ENCODE assay signal across 16 cellular contexts in the genomic region with DNA sequence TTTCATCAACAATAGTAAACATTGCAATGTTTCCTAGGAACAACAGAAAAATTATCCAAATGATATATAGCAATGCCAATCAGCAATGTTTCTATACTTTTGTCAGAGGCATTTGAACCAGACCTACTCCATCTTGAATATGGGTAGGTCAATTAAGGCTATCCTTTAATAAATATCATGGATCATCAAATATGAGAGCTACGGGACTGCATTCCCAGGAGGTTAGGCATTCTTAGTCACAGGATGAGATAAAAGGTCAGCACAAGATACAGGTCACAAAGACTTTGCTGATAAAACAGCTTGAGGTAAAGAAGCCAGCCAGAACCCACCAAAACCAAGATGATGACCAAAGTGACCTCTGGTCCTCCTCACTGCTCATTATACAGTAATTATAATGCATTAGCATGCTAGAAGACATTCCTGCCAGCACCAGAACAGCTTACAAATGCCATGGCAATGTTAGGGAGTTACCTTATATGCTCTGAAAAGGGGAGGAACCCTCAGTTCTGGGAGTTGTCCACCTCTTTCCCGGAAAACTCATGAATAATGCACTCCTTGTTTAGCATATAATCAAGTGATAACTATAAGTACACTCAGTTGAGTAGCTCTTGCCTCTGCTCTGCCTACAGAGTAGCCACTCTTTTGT. TPM values are rescaled to one million over a fixed set of nuclear protein-coding genes. Genes with fewer than 3 reads are reported as not detected.
DNase-seq lines count a peak whose midpoint lies in the region; ATAC-seq, FAIRE-seq and TF ChIP-seq lines count a peak whose summit lies in the region.
"Had no signal": no experiment of that assay in that cellular context is flagged by ENCODE, and none has a peak within 500 bp of the region (broad histone marks: within the 10 kb centered on the region; RNA-seq: fewer than 3 reads in every experiment).

No MANE protein-coding gene starts in this region.

- H3K27me3 ChIP-seq in astrocyte (ENCODE audit: insufficient read depth, low read length) (no peaks in the 10 kb centered on the region), foreskin keratinocyte (no peaks in the 10 kb centered on the region), small intestine (ENCODE audit: control insufficient read depth in 2 of 2, insufficient read depth in 2 of 2, low read length in 2 of 2) (no peaks in the 10 kb centered on the region), H7 (ENCODE audit: control insufficient read depth, insufficient read depth, low read length) (no peaks in the 10 kb centered on the region)
- H3K27me3 ChIP-seq: neural progenitor cell, SJCRH30 had no signal

- H3K27me3 Mint-ChIP-seq in astrocyte (ENCODE audit: low read depth, unreplicated experiment): peaks cover 11% of the 10 kb centered on the region
- H3K27me3 Mint-ChIP-seq in activated CD4-positive, alpha-beta memory T cell treated with anti-CD3 and anti-CD28 coated beads, Interleukin-2, amount 10 ng/mL, durations not matched to agents 7 days and 5 days: peaks cover 34% of the 10 kb centered on the region
- H3K27me3 Mint-ChIP-seq in effector memory CD8-positive, alpha-beta T cell: peaks cover 13 to 53% of the 10 kb centered on the region in 2 donors

- H3K9ac ChIP-seq in astrocyte (ENCODE audit: low read length): no peak overlapping the region
- H3K9ac ChIP-seq: neural progenitor cell had no signal

- H3K9me3 ChIP-seq in astrocyte (ENCODE audit: insufficient read depth, low read depth, low read length) (no peaks in the 10 kb centered on the region), small intestine (ENCODE audit: control insufficient read depth, low read depth) (no peaks in the 10 kb centered on the region)
- H3K9me3 ChIP-seq: SJCRH30 had no signal

- no peak overlapping the region for H3K4me3 ChIP-seq in astrocyte (ENCODE audit: insufficient read depth, low read depth, low read length)
- no peak overlapping the region for H3K4me3 ChIP-seq in small intestine (ENCODE audit: low read depth in 1 of 2, low read length in 2 of 2)
- no peak overlapping the region for H3K4me3 ChIP-seq in H7 (ENCODE audit: insufficient read depth, low read depth, low read length)
- H3K4me3 ChIP-seq: lung, neural progenitor cell, SJCRH30 had no signal

- no peaks in the 10 kb centered on the region for H3K9me3 Mint-ChIP-seq in astrocyte (ENCODE audit: unreplicated experiment)
- H3K9me3 Mint-ChIP-seq in activated CD4-positive, alpha-beta memory T cell treated with anti-CD3 and anti-CD28 coated beads, Interleukin-2, amount 10 ng/mL, durations not matched to agents 7 days and 5 days: no peaks in the 10 kb centered on the region
- no peaks in the 10 kb centered on the region for H3K9me3 Mint-ChIP-seq in effector memory CD8-positive, alpha-beta T cell
- H3K9me3 Mint-ChIP-seq: activated T-helper 17 cell treated with anti-CD3 and anti-CD28 coated beads, Interleukin-2, amount 50 U/mL, for 72 hours; neural progenitor cell had no signal

- POLR2A ChIA-PET in activated CD4-positive, alpha-beta memory T cell treated with anti-CD3 and anti-CD28 coated beads, Interleukin-2, amount 10 ng/mL, durations not matched to agents 7 days and 5 days (lab: Charles Lee): interaction anchor here (0.8 to 3.1 kb wide), 2 partner anchors 8 to 10 kb away, joined by 3 to 15 read pairs; a partner anchor contains a TSS

- peak; percentile 19 for ATAC-seq in foreskin keratinocyte
- no peak for ATAC-seq in effector memory CD8-positive, alpha-beta T cell (replicated peaks)
- ATAC-seq in GM18873 (IDR thresholded peaks at IDR 0.05; ENCODE audit: low FRiP score, unreplicated experiment): no peak
- ATAC-seq: activated T-helper 17 cell treated with anti-CD3 and anti-CD28 coated beads, Interleukin-2, amount 50 U/mL, for 72 hours had no signal

- peaks cover 21% of the 10 kb centered on the region for H3K4me1 Mint-ChIP-seq in astrocyte (ENCODE audit: low read depth, unreplicated experiment)
- peaks cover 9% of the 10 kb centered on the region for H3K4me1 Mint-ChIP-seq in activated CD4-positive, alpha-beta memory T cell treated with anti-CD3 and anti-CD28 coated beads, Interleukin-2, amount 10 ng/mL, durations not matched to agents 7 days and 5 days
- H3K4me1 Mint-ChIP-seq in effector memory CD8-positive, alpha-beta T cell (ENCODE audit: low read depth in 2 of 2): peaks cover 0 to 4% of the 10 kb centered on the region in 2 donors
- H3K4me1 Mint-ChIP-seq: activated T-helper 17 cell treated with anti-CD3 and anti-CD28 coated beads, Interleukin-2, amount 50 U/mL, for 72 hours had no signal

- H4K20me1 ChIP-seq in astrocyte (ENCODE audit: insufficient read depth, low read length): no peaks in the 10 kb centered on the region

- H3K4me1 ChIP-seq in astrocyte (ENCODE audit: insufficient read depth, low read length): peaks cover 23% of the 10 kb centered on the region
- H3K4me1 ChIP-seq in foreskin keratinocyte: peaks cover 27% of the 10 kb centered on the region
- H3K4me1 ChIP-seq in small intestine (ENCODE audit: control insufficient read depth in 2 of 2, insufficient read depth in 1 of 2, low read depth in 1 of 2, low read length in 1 of 2): peaks cover 11 to 13% of the 10 kb centered on the region in 2 donors
- H3K4me1 ChIP-seq: SJCRH30 had no signal

- H3K79me2 ChIP-seq in astrocyte (ENCODE audit: insufficient read depth, low read length): no peaks in the 10 kb centered on the region

- H3K27ac ChIP-seq in astrocyte (ENCODE audit: low read depth, low read length) (no peak overlapping the region), foreskin keratinocyte (no peak overlapping the region), small intestine (ENCODE audit: low read depth in 1 of 2, low read length in 1 of 2) (peak overlapping the region; percentile 71 to 78)
- H3K27ac ChIP-seq: neural progenitor cell, SJCRH30 had no signal

- no peak overlapping the region for H3K27ac Mint-ChIP-seq in astrocyte (ENCODE audit: unreplicated experiment)
- H3K27ac Mint-ChIP-seq in activated CD4-positive, alpha-beta memory T cell treated with anti-CD3 and anti-CD28 coated beads, Interleukin-2, amount 10 ng/mL, durations not matched to agents 7 days and 5 days: no peak overlapping the region
- no peak overlapping the region for H3K27ac Mint-ChIP-seq in effector memory CD8-positive, alpha-beta T cell
- H3K27ac Mint-ChIP-seq: activated T-helper 17 cell treated with anti-CD3 and anti-CD28 coated beads, Interleukin-2, amount 50 U/mL, for 72 hours; neural progenitor cell had no signal

- 15 to 51% (median 22%) methylated on average over 2 of the region's 2 CpGs for whole genome bisulfite sequencing in small intestine, 3 donors

- H3K36me3 ChIP-seq in astrocyte (ENCODE audit: insufficient read depth, low read length) (no peaks in the 10 kb centered on the region), small intestine (ENCODE audit: control insufficient read depth in 2 of 2, insufficient read depth in 2 of 2, low read length in 2 of 2) (no peaks in the 10 kb centered on the region), H7 (replicated peaks; ENCODE audit: control insufficient read depth, insufficient read depth, low read length) (no peaks in the 10 kb centered on the region)
- H3K36me3 ChIP-seq: neural progenitor cell, SJCRH30 had no signal

- CTCF ChIA-PET in activated CD4-positive, alpha-beta memory T cell treated with anti-CD3 and anti-CD28 coated beads, Interleukin-2, amount 10 ng/mL, durations not matched to agents 7 days and 5 days (lab: Charles Lee): interaction anchor here (0.9 to 1.2 kb wide), 2 partner anchors 27 to 134 kb away, joined by 3 read pairs; no protein-coding TSS in a partner anchor

- H3K4me2 ChIP-seq in astrocyte (ENCODE audit: low read length): no peak overlapping the region
- H3K4me2 ChIP-seq: neural progenitor cell had no signal

- no peak overlapping the region for H3K4me3 Mint-ChIP-seq in astrocyte (ENCODE audit: unreplicated experiment)
- no peak overlapping the region for H3K4me3 Mint-ChIP-seq in activated CD4-positive, alpha-beta memory T cell treated with anti-CD3 and anti-CD28 coated beads, Interleukin-2, amount 10 ng/mL, durations not matched to agents 7 days and 5 days
- no peak overlapping the region for H3K4me3 Mint-ChIP-seq in effector memory CD8-positive, alpha-beta T cell
- H3K4me3 Mint-ChIP-seq: activated T-helper 17 cell treated with anti-CD3 and anti-CD28 coated beads, Interleukin-2, amount 50 U/mL, for 72 hours; neural progenitor cell had no signal

- FAIRE-seq in astrocyte (lab: Jason Lieb, UNC) (no peak), small intestine (lab: Jason Lieb, UNC) (no peak)

- DNase-seq in LoVo (ENCODE audit: low spot score) (peak; percentile 12), astrocyte (ENCODE audit: low read depth) (peak; percentile 63), foreskin keratinocyte (peak in 1 of 2 donors; percentile 36), small intestine (peak; percentile 83), H7 (no peak)
- no peak for DNase-seq in activated CD4-positive, alpha-beta memory T cell treated with anti-CD3 and anti-CD28 coated beads, Interleukin-2, amount 10 ng/mL, durations not matched to agents 7 days and 5 days
- DNase-seq in effector memory CD8-positive, alpha-beta T cell: no peak
- DNase-seq: activated CD4-positive, alpha-beta T cell treated with anti-CD3 and anti-CD28 coated beads, Interleukin-2, amount 50 U/mL, for 1 hour; amniotic stem cell; DMS79; NCI-H1092; SJCRH30 had no signal

- no peak overlapping the region for H2AFZ ChIP-seq in astrocyte (ENCODE audit: low read depth, low read length)
- H2AFZ ChIP-seq: neural progenitor cell had no signal

- H3K36me3 Mint-ChIP-seq in astrocyte (ENCODE audit: low read depth, unreplicated experiment): no peaks in the 10 kb centered on the region
- H3K36me3 Mint-ChIP-seq in activated CD4-positive, alpha-beta memory T cell treated with anti-CD3 and anti-CD28 coated beads, Interleukin-2, amount 10 ng/mL, durations not matched to agents 7 days and 5 days (ENCODE audit: low read depth): no peaks in the 10 kb centered on the region
- no peaks in the 10 kb centered on the region for H3K36me3 Mint-ChIP-seq in effector memory CD8-positive, alpha-beta T cell (ENCODE audit: insufficient read depth)
- H3K36me3 Mint-ChIP-seq: neural progenitor cell had no signal

- TF ChIP-seq CTCF in astrocyte (IDR thresholded peaks at IDR 0.05; ENCODE audit: insufficient read depth, low read depth, low read length): no peak
- TF ChIP-seq CTCF in foreskin keratinocyte (conservative IDR thresholded peaks at IDR 0.05): no peak

RNA-seq across cellular contexts. Expression of a gene that starts 8.6 kb away (rescaled TPM):
- 68.4 and 75.3 TPM in 2 replicates for total RNA-seq in astrocyte
- total RNA-seq in foreskin keratinocyte: 57.6 and 59.0 TPM in 2 replicates
- polyA plus RNA-seq in foreskin keratinocyte: 81.3 and 86.5 TPM in 2 replicates
- 100 to 1,000 TPM; 306 to 539 (median 531) TPM for polyA plus RNA-seq in small intestine
- 10 to 100 TPM; 19.8 to 20.1 TPM for total RNA-seq in activated CD4-positive, alpha-beta memory T cell treated with anti-CD3 and anti-CD28 coated beads, Interleukin-2, amount 10 ng/mL, durations not matched to agents 7 days and 5 days
- total RNA-seq in H7 (2014; rRNA removed; shearing (Covaris generic)): 26.8 and 34.1 TPM in 2 replicates

RNA-seq across cellular contexts. Expression of a gene that starts 19.8 kb away (rescaled TPM):
- total RNA-seq in astrocyte: 9.4 and 12.4 TPM in 2 replicates
- total RNA-seq in foreskin keratinocyte: 17.6 and 27.1 TPM in 2 replicates
- polyA plus RNA-seq in foreskin keratinocyte: 22.8 and 34.0 TPM in 2 replicates
- 10 to 100 TPM; 35.6 to 84.5 (median 82.1) TPM for polyA plus RNA-seq in small intestine
- total RNA-seq in activated CD4-positive, alpha-beta memory T cell treated with anti-CD3 and anti-CD28 coated beads, Interleukin-2, amount 10 ng/mL, durations not matched to agents 7 days and 5 days: 10 to 100 TPM; 37.7 to 38.4 TPM
- total RNA-seq in H7 (2014; rRNA removed; shearing (Covaris generic)): 40.5 and 76.0 TPM in 2 replicates

Comparison
In these comparisons a context has a peak if more than half of its experiments do, and no peak if none do; other contexts are left out.
1. DNase-seq: peak in LoVo (single experiment), astrocyte (single experiment) and small intestine (single experiment); none in activated CD4-positive, alpha-beta memory T cell treated with anti-CD3 and anti-CD28 coated beads, Interleukin-2, amount 10 ng/mL, durations not matched to agents 7 days and 5 days (single experiment), effector memory CD8-positive, alpha-beta T cell (0 of 3) and H7 (single experiment).
2. H3K27ac ChIP-seq: peak in small intestine (2 of 2); none in astrocyte (single experiment) and foreskin keratinocyte (single experiment).